ENCODE assay signal across 17 cellular contexts in the genomic region with DNA sequence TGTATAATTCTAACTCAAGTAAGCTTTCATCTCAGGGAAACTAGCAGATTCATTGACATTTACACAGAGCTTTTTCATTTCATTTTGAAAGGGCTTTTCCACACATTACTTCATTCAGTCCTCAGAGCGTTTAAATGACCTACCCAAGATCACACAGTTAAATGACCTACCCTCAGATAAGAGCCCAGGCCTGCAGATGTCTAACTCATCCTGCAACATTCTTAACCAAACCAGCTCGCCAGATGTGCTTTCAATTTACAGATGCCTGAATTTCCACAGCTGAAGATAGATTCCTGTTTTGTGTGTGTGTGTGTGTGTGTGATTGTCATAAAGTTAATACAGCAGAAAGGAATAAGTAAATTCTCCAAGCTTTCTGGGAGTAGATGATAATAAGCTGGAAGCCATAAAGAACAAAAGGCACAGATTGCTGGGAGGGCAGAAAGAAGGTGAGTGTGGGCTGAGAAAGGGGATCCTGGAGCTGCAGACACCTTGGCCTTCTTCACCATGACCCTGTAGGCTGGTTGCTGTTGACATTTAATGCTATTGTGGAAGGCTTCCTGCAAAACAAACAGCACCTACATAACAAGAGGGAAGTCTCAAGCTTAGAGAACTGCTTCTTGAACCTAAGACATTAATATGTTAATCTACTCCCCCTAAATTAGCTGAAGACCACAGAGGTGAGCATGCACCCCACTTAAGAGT.
"Had no signal": no experiment of that assay in that cellular context is flagged by ENCODE, and none has a peak within 500 bp of the region (broad histone marks: within the 10 kb centered on the region; RNA-seq: fewer than 3 reads in every experiment).

No MANE protein-coding gene starts in this region.

- H3K27ac Mint-ChIP-seq: endodermal cell; naive thymus-derived CD8-positive, alpha-beta T cell had no signal

- H3K4me1 Mint-ChIP-seq: naive thymus-derived CD8-positive, alpha-beta T cell had no signal

- H3K9me3 Mint-ChIP-seq: endodermal cell; naive thymus-derived CD8-positive, alpha-beta T cell had no signal

- H3K27ac ChIP-seq: coronary artery, gastroesophageal sphincter, neutrophil, sigmoid colon, skin epidermis had no signal

- H3K4me3 Mint-ChIP-seq: endodermal cell; naive thymus-derived CD8-positive, alpha-beta T cell had no signal

- FAIRE-seq: urothelium cell line had no signal

- DNase-seq: cerebellar nuclear complex; effector CD4-positive, alpha-beta T cell; endodermal cell; glutamatergic neuron; kidney glomerular epithelial cell; mucosa of descending colon; naive thymus-derived CD8-positive, alpha-beta T cell; posterior cingulate gyrus; sigmoid colon; stimulated activated CD4-positive, alpha-beta T cell treated with anti-CD3 and anti-CD28 coated beads, Interleukin-12 subunit alpha, Interleukin-12 subunit beta, amount 100 ng/mL, for 4 hours; stimulated activated naive CD4-positive, alpha-beta T cell treated with Interleukin-2 at 50 U/mL for 16 hours had no signal

- H3K36me3 ChIP-seq: gastroesophageal sphincter, neutrophil, sigmoid colon had no signal

- H3K36me3 Mint-ChIP-seq: naive thymus-derived CD8-positive, alpha-beta T cell had no signal

- H3K27me3 ChIP-seq: gastroesophageal sphincter, neutrophil, sigmoid colon had no signal

- H3K9me3 ChIP-seq: gastroesophageal sphincter, mucosa of descending colon, neutrophil, sigmoid colon had no signal

- H3K4me3 ChIP-seq: coronary artery, gastroesophageal sphincter, mucosa of descending colon, sigmoid colon, skin epidermis had no signal

- ATAC-seq: esophagus mucosa; gastroesophageal sphincter; mucosa of descending colon; naive thymus-derived CD8-positive, alpha-beta T cell had no signal
